In the genomic region with DNA sequence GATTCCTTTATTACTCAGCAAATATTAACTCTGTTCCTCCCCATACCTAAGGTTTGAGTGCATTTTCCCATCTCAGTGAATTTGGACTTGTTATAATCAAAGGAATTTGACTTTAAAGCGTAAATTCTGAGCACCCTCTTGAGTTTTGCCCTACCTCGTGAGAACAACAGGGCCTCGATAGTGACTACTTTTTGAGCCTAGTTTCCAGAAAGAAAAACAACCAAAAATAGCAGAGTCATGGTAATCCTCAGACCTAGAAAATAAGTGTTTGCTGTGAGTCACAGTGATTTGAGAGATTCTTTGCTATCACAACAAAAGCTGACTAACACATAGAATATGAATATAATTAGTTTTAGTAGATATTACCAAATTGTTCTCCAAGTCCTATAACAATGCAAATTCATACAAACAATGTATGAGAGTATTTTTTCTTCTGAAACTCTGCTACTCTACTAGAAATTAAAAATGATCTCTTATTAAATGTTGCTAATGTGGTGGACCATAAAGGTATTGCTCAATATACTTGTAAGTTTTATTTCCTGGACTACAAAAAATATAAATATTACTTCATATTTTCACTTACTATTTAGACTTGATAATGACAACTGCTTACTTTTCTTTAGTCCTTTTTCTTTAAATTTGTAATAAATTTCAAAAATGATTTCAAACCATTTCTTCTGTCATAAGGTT, we compare ENCODE assay signal across 16 cellular contexts.
DNase-seq lines count a peak whose midpoint lies in the region; ATAC-seq, FAIRE-seq and TF ChIP-seq lines count a peak whose summit lies in the region.
"Had no signal": no experiment of that assay in that cellular context is flagged by ENCODE, and none has a peak within 500 bp of the region (broad histone marks: within the 10 kb centered on the region; RNA-seq: fewer than 3 reads in every experiment).

No MANE protein-coding gene starts in this region.

- H4K20me1 ChIP-seq in GM23338 (replicated peaks; ENCODE audit: insufficient read depth) (no peaks in the 10 kb centered on the region), astrocyte (ENCODE audit: insufficient read depth, low read length) (no peaks in the 10 kb centered on the region)

- H3K9me3 ChIP-seq in astrocyte (ENCODE audit: insufficient read depth, low read depth, low read length) (no peaks in the 10 kb centered on the region), skeletal muscle satellite cell (replicated peaks; ENCODE audit: low read length) (no peaks in the 10 kb centered on the region), Peyer's patch (no peaks in the 10 kb centered on the region)
- H3K9me3 ChIP-seq: Caco-2 had no signal

- H3K4me3 ChIP-seq in GM23338 (no peak overlapping the region), astrocyte (ENCODE audit: insufficient read depth, low read depth, low read length) (no peak overlapping the region), foreskin fibroblast (ENCODE audit: low read depth in 1 of 2, low read length in 2 of 2) (no peak overlapping the region), skeletal muscle satellite cell (ENCODE audit: low read length) (no peak overlapping the region), Peyer's patch (no peak overlapping the region)
- H3K4me3 ChIP-seq: SK-N-MC had no signal

- ATAC-seq in GM23338: no peak
- no peak for ATAC-seq in GM21576 (IDR thresholded peaks at IDR 0.05; ENCODE audit: unreplicated experiment)
- ATAC-seq: left colon; natural killer cell treated with Interleukin-12 subunit alpha and Interleukin-12 subunit beta and Interleukin-15 and Interleukin-18, amount 100 ng/mL, for 72 hours had no signal

- FAIRE-seq in astrocyte (lab: Jason Lieb, UNC): no peak

- no peaks in the 10 kb centered on the region for H3K27me3 Mint-ChIP-seq in GM23338 (ENCODE audit: insufficient read depth, low read depth, poor library complexity)
- H3K27me3 Mint-ChIP-seq in astrocyte (ENCODE audit: low read depth, unreplicated experiment): no peaks in the 10 kb centered on the region
- H3K27me3 Mint-ChIP-seq: natural killer cell treated with Interleukin-12 subunit alpha and Interleukin-12 subunit beta and Interleukin-15 and Interleukin-18, amount 100 ng/mL, for 72 hours had no signal

- H3K4me1 ChIP-seq in GM23338 (ENCODE audit: insufficient read depth): no peaks in the 10 kb centered on the region
- no peaks in the 10 kb centered on the region for H3K4me1 ChIP-seq in astrocyte (ENCODE audit: insufficient read depth, low read length)
- H3K4me1 ChIP-seq in skeletal muscle satellite cell (ENCODE audit: control insufficient read depth, insufficient read depth, low read length): peaks cover 15% of the 10 kb centered on the region
- H3K4me1 ChIP-seq in Peyer's patch: no peaks in the 10 kb centered on the region
- H3K4me1 ChIP-seq: Caco-2 had no signal

- TF ChIP-seq CTCF in GM23338 (conservative IDR thresholded peaks at IDR 0.05; ENCODE audit: low read depth in 2 of 2) (no peak), astrocyte (IDR thresholded peaks at IDR 0.05; ENCODE audit: insufficient read depth, low read depth, low read length) (no peak), foreskin fibroblast (IDR thresholded peaks at IDR 0.05; ENCODE audit: low read depth, low read length) (no peak), Peyer's patch (IDR thresholded peaks at IDR 0.05) (no peak)

- H2AFZ ChIP-seq in GM23338: no peak overlapping the region
- H2AFZ ChIP-seq in astrocyte (ENCODE audit: low read depth, low read length): no peak overlapping the region

- no peaks in the 10 kb centered on the region for H3K36me3 ChIP-seq in GM23338 (ENCODE audit: insufficient read depth)
- H3K36me3 ChIP-seq in astrocyte (ENCODE audit: insufficient read depth, low read length): no peaks in the 10 kb centered on the region
- no peaks in the 10 kb centered on the region for H3K36me3 ChIP-seq in skeletal muscle satellite cell (ENCODE audit: insufficient read depth, low read length)
- H3K36me3 ChIP-seq in Peyer's patch: no peaks in the 10 kb centered on the region

- DNase-seq in GM23338 (ENCODE audit: low spot score) (no peak), astrocyte (ENCODE audit: low read depth) (peak; percentile 43), foreskin fibroblast (peak; percentile 26 to 31), islet precursor cell (no peak), AML-193 (lab: John Stamatoyannopoulos, UW) (no peak), Peyer's patch (no peak)
- DNase-seq: activated naive CD4-positive, alpha-beta T cell treated with anti-CD3 and anti-CD28 coated beads for 36 hours; Caco-2; glutamatergic neuron; left colon; NCI-H2081 had no signal

- H3K4me2 ChIP-seq in GM23338 (no peak overlapping the region), astrocyte (ENCODE audit: low read length) (no peak overlapping the region), skeletal muscle satellite cell (ENCODE audit: low read length) (peak overlapping the region; percentile 38)
- H3K4me2 ChIP-seq: KMS-11 had no signal

- no peaks in the 10 kb centered on the region; the same call in 1 of the 2 replicates for H3K9me2 ChIP-seq in GM23338 (ENCODE audit: insufficient read depth)

- H3K9ac ChIP-seq in astrocyte (ENCODE audit: low read length): no peak overlapping the region
- peak overlapping the region; percentile 60 for H3K9ac ChIP-seq in skeletal muscle satellite cell (ENCODE audit: low read depth, low read length)
- H3K9ac ChIP-seq: KMS-11 had no signal

- peak overlapping the region; percentile 48; the same call in 1 of the 2 replicates for H3K27ac Mint-ChIP-seq in GM23338
- H3K27ac Mint-ChIP-seq in astrocyte (ENCODE audit: unreplicated experiment): peak overlapping the region; percentile 83
- H3K27ac Mint-ChIP-seq: activated naive CD4-positive, alpha-beta T cell treated with anti-CD3 and anti-CD28 coated beads for 36 hours; natural killer cell treated with Interleukin-12 subunit alpha and Interleukin-12 subunit beta and Interleukin-15 and Interleukin-18, amount 100 ng/mL, for 72 hours had no signal

- H3K79me2 ChIP-seq in GM23338 (replicated peaks; ENCODE audit: insufficient read depth) (no peaks in the 10 kb centered on the region), astrocyte (ENCODE audit: insufficient read depth, low read length) (no peaks in the 10 kb centered on the region)

- H3K36me3 Mint-ChIP-seq in GM23338 (ENCODE audit: low read depth) (no peaks in the 10 kb centered on the region), astrocyte (ENCODE audit: low read depth, unreplicated experiment) (no peaks in the 10 kb centered on the region)
- H3K36me3 Mint-ChIP-seq: natural killer cell treated with Interleukin-12 subunit alpha and Interleukin-12 subunit beta and Interleukin-15 and Interleukin-18, amount 100 ng/mL, for 72 hours had no signal

- H3K27me3 ChIP-seq in GM23338 (ENCODE audit: insufficient read depth) (no peaks in the 10 kb centered on the region), astrocyte (ENCODE audit: insufficient read depth, low read length) (no peaks in the 10 kb centered on the region), skeletal muscle satellite cell (ENCODE audit: control insufficient read depth, insufficient read depth, low read length) (no peaks in the 10 kb centered on the region), Peyer's patch (peaks cover 0 to 4% of the 10 kb centered on the region in 2 donors)

- H3K9me3 Mint-ChIP-seq in GM23338 (peaks cover 9% of the 10 kb centered on the region; the same call in 2 of the 3 replicates), astrocyte (ENCODE audit: unreplicated experiment) (no peaks in the 10 kb centered on the region)

- no peaks in the 10 kb centered on the region for H3K4me1 Mint-ChIP-seq in GM23338
- H3K4me1 Mint-ChIP-seq in astrocyte (ENCODE audit: low read depth, unreplicated experiment): peaks cover 8% of the 10 kb centered on the region

- TF ChIP-seq POLR2A in Peyer's patch (IDR thresholded peaks at IDR 0.05): no peak

- H3K4me3 Mint-ChIP-seq in GM23338 (no peak overlapping the region), astrocyte (ENCODE audit: unreplicated experiment) (no peak overlapping the region)
- H3K4me3 Mint-ChIP-seq: activated naive CD4-positive, alpha-beta T cell treated with anti-CD3 and anti-CD28 coated beads for 36 hours; natural killer cell treated with Interleukin-12 subunit alpha and Interleukin-12 subunit beta and Interleukin-15 and Interleukin-18, amount 100 ng/mL, for 72 hours had no signal

- H3K27ac ChIP-seq in GM23338 (ENCODE audit: low read depth) (no peak overlapping the region), astrocyte (ENCODE audit: low read depth, low read length) (no peak overlapping the region), Peyer's patch (no peak overlapping the region)
- H3K27ac ChIP-seq: KMS-11, SK-N-MC had no signal

- no peaks in the 10 kb centered on the region for H3F3A ChIP-seq in GM23338 (replicated peaks; ENCODE audit: low read depth)

TF ChIP-seq in GM23338, 12 proteins besides CTCF, POLR2A, EP300 and RAD21 (continues in another document):
- TF ChIP-seq NANOG (IDR thresholded peaks at IDR 0.05; ENCODE audit: borderline replicate concordance): no peak
- TF ChIP-seq, protein P1, sequence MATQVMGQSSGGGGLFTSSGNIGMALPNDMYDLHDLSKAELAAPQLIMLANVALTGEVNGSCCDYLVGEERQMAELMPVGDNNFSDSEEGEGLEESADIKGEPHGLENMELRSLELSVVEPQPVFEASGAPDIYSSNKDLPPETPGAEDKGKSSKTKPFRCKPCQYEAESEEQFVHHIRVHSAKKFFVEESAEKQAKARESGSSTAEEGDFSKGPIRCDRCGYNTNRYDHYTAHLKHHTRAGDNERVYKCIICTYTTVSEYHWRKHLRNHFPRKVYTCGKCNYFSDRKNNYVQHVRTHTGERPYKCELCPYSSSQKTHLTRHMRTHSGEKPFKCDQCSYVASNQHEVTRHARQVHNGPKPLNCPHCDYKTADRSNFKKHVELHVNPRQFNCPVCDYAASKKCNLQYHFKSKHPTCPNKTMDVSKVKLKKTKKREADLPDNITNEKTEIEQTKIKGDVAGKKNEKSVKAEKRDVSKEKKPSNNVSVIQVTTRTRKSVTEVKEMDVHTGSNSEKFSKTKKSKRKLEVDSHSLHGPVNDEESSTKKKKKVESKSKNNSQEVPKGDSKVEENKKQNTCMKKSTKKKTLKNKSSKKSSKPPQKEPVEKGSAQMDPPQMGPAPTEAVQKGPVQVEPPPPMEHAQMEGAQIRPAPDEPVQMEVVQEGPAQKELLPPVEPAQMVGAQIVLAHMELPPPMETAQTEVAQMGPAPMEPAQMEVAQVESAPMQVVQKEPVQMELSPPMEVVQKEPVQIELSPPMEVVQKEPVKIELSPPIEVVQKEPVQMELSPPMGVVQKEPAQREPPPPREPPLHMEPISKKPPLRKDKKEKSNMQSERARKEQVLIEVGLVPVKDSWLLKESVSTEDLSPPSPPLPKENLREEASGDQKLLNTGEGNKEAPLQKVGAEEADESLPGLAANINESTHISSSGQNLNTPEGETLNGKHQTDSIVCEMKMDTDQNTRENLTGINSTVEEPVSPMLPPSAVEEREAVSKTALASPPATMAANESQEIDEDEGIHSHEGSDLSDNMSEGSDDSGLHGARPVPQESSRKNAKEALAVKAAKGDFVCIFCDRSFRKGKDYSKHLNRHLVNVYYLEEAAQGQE (IDR thresholded peaks at IDR 0.05; ENCODE audit: unreplicated experiment): no peak

Comparison
In these comparisons a context has a peak if more than half of its experiments do, and no peak if none do; other contexts are left out.
1. DNase-seq: peak in astrocyte (single experiment) and foreskin fibroblast (2 of 2); none in GM23338 (single experiment), islet precursor cell (single experiment), AML-193 (0 of 2) and Peyer's patch (0 of 3).